In genomic region chr2:64582774-64583340, GRCh38 we compare ENCODE assay signal across 13 cellular contexts. TPM values are rescaled to one million over a fixed set of nuclear protein-coding genes. Genes with fewer than 3 reads are reported as not detected.
A peak's percentile ranks its signal among the peaks of the same experiment; 100 is the strongest.
DNase-seq lines count a peak whose midpoint lies in the region; ATAC-seq and TF ChIP-seq lines count a peak whose summit lies in the region.
"Had no signal": no experiment of that assay in that cellular context is flagged by ENCODE, and none has a peak within 500 bp of the region (broad histone marks: within the 10 kb centered on the region; RNA-seq: fewer than 3 reads in every experiment).

No MANE protein-coding gene starts in this region.

- H3K4me3 ChIP-seq in right lobe of liver: no peak overlapping the region
- no peak overlapping the region for H3K4me3 ChIP-seq in CD8-positive, alpha-beta memory T cell (ENCODE audit: low read length)
- H3K4me3 ChIP-seq: smooth muscle cell had no signal

- H3K4me3 Mint-ChIP-seq in stimulated activated naive CD8-positive, alpha-beta T cell treated with anti-CD3 and anti-CD28 coated beads, Interleukin-15, Interleukin-2, amounts not matched to agents 100 ng/mL and 50 ng/mL, for 24 hours: no peak overlapping the region
- H3K4me3 Mint-ChIP-seq in stimulated activated naive CD8-positive, alpha-beta T cell treated with anti-CD3 and anti-CD28 coated beads, Interleukin-15, amount 100 ng/mL, for 72 hours: no peak overlapping the region
- no peak overlapping the region for H3K4me3 Mint-ChIP-seq in CD8-positive, alpha-beta memory T cell
- H3K4me3 Mint-ChIP-seq: activated CD8-positive, alpha-beta T cell treated with anti-CD3 and anti-CD28 coated beads, Interleukin-2, amount 10 ng/mL, durations not matched to agents 7 days and 5 days had no signal

- DNase-seq in stimulated activated naive CD8-positive, alpha-beta T cell treated with anti-CD3 and anti-CD28 coated beads, Interleukin-15, amount 100 ng/mL, for 72 hours: no peak
- no peak for DNase-seq in right lobe of liver
- no peak for DNase-seq in NCI-H82 (lab: John Stamatoyannopoulos, UW)
- no peak for DNase-seq in T-helper 9 cell
- no peak for DNase-seq in CD8-positive, alpha-beta memory T cell
- DNase-seq: activated CD8-positive, alpha-beta T cell treated with anti-CD3 and anti-CD28 coated beads, Interleukin-2, amount 10 ng/mL, durations not matched to agents 7 days and 5 days; amniotic stem cell; NCI-H1694; SHP77 treated with DMSO at 0.1 percent for 48 hours had no signal

- CTCF ChIA-PET in CD8-positive, alpha-beta memory T cell (lab: Charles Lee): interaction anchor here (0.8 to 1.5 kb wide), 4 partner anchors 24 to 290 kb away, joined by 3 read pairs; no protein-coding TSS in a partner anchor

- H3K9me3 ChIP-seq in right lobe of liver: no peaks in the 10 kb centered on the region
- H3K9me3 ChIP-seq in CD8-positive, alpha-beta memory T cell (ENCODE audit: low read length): no peaks in the 10 kb centered on the region

- TF ChIP-seq POLR2A in right lobe of liver (IDR thresholded peaks at IDR 0.05): no peak

- intact Hi-C loops in right lobe of liver (cut with DNase I): no loop called here

- peaks cover 0 to 9% (median 2%) of the 10 kb centered on the region in 4 donors for H3K36me3 ChIP-seq in right lobe of liver
- H3K36me3 ChIP-seq in CD8-positive, alpha-beta memory T cell (ENCODE audit: insufficient read depth, low read length): peaks cover 19% of the 10 kb centered on the region

- H3K4me1 ChIP-seq in right lobe of liver: peaks cover 0 to 16% (median 7%) of the 10 kb centered on the region in 4 donors
- H3K4me1 ChIP-seq in CD8-positive, alpha-beta memory T cell (ENCODE audit: insufficient read depth, low read length): no peaks in the 10 kb centered on the region

- no peak overlapping the region for H3K27ac ChIP-seq in right lobe of liver
- H3K27ac ChIP-seq in CD8-positive, alpha-beta memory T cell (ENCODE audit: low read depth, low read length): no peak overlapping the region

- peaks cover 36% of the 10 kb centered on the region for H3K36me3 Mint-ChIP-seq in stimulated activated naive CD8-positive, alpha-beta T cell treated with anti-CD3 and anti-CD28 coated beads, Interleukin-15, Interleukin-2, amounts not matched to agents 100 ng/mL and 50 ng/mL, for 24 hours (ENCODE audit: low read depth)
- H3K36me3 Mint-ChIP-seq in CD8-positive, alpha-beta memory T cell: peaks cover 0 to 59% (median 10%) of the 10 kb centered on the region in 3 donors

- no peaks in the 10 kb centered on the region for H3K9me3 Mint-ChIP-seq in stimulated activated naive CD8-positive, alpha-beta T cell treated with anti-CD3 and anti-CD28 coated beads, Interleukin-15, Interleukin-2, amounts not matched to agents 100 ng/mL and 50 ng/mL, for 24 hours
- no peaks in the 10 kb centered on the region for H3K9me3 Mint-ChIP-seq in stimulated activated naive CD8-positive, alpha-beta T cell treated with anti-CD3 and anti-CD28 coated beads, Interleukin-15, amount 100 ng/mL, for 72 hours
- no peaks in the 10 kb centered on the region for H3K9me3 Mint-ChIP-seq in CD8-positive, alpha-beta memory T cell

- no peak for TF ChIP-seq CTCF in right lobe of liver (IDR thresholded peaks at IDR 0.05)

- POLR2A ChIA-PET in CD8-positive, alpha-beta memory T cell (lab: Charles Lee): no interaction called here

- 79% methylated on average over 5 of the region's 5 CpGs for WGBS in right lobe of liver (ENCODE audit: insufficient coverage, low coverage, low lambda C conversion rate, missing lambda C conversion rate)

- H3K27ac Mint-ChIP-seq in stimulated activated naive CD8-positive, alpha-beta T cell treated with anti-CD3 and anti-CD28 coated beads, Interleukin-15, Interleukin-2, amounts not matched to agents 100 ng/mL and 50 ng/mL, for 24 hours: peak overlapping the region; percentile 49
- no peak overlapping the region for H3K27ac Mint-ChIP-seq in stimulated activated naive CD8-positive, alpha-beta T cell treated with anti-CD3 and anti-CD28 coated beads, Interleukin-15, amount 100 ng/mL, for 72 hours
- H3K27ac Mint-ChIP-seq in CD8-positive, alpha-beta memory T cell: peak overlapping the region in 2 of 8 donors; percentile 8 to 58
- H3K27ac Mint-ChIP-seq: activated CD8-positive, alpha-beta T cell treated with anti-CD3 and anti-CD28 coated beads, Interleukin-2, amount 10 ng/mL, durations not matched to agents 7 days and 5 days had no signal

- H3K4me1 Mint-ChIP-seq in stimulated activated naive CD8-positive, alpha-beta T cell treated with anti-CD3 and anti-CD28 coated beads, Interleukin-15, Interleukin-2, amounts not matched to agents 100 ng/mL and 50 ng/mL, for 24 hours (ENCODE audit: low read depth): peaks cover 7% of the 10 kb centered on the region
- H3K4me1 Mint-ChIP-seq in stimulated activated naive CD8-positive, alpha-beta T cell treated with anti-CD3 and anti-CD28 coated beads, Interleukin-15, amount 100 ng/mL, for 72 hours: peaks cover 7% of the 10 kb centered on the region
- H3K4me1 Mint-ChIP-seq in CD8-positive, alpha-beta memory T cell: peaks cover 0 to 4% (median 2%) of the 10 kb centered on the region in 3 donors

- no peaks in the 10 kb centered on the region for H3K27me3 Mint-ChIP-seq in stimulated activated naive CD8-positive, alpha-beta T cell treated with anti-CD3 and anti-CD28 coated beads, Interleukin-15, Interleukin-2, amounts not matched to agents 100 ng/mL and 50 ng/mL, for 24 hours
- no peaks in the 10 kb centered on the region for H3K27me3 Mint-ChIP-seq in stimulated activated naive CD8-positive, alpha-beta T cell treated with anti-CD3 and anti-CD28 coated beads, Interleukin-15, amount 100 ng/mL, for 72 hours
- H3K27me3 Mint-ChIP-seq in CD8-positive, alpha-beta memory T cell: no peaks in the 10 kb centered on the region

- H3K27me3 ChIP-seq in right lobe of liver: no peaks in the 10 kb centered on the region
- no peaks in the 10 kb centered on the region for H3K27me3 ChIP-seq in CD8-positive, alpha-beta memory T cell (ENCODE audit: insufficient read depth, low read length, poor library complexity, severe bottlenecking)

- no peak for ATAC-seq in stimulated activated naive CD8-positive, alpha-beta T cell treated with anti-CD3 and anti-CD28 coated beads, Interleukin-15, amount 100 ng/mL, for 72 hours
- ATAC-seq in HG02610 (IDR thresholded peaks at IDR 0.05; ENCODE audit: unreplicated experiment) (peak; percentile 86), HG03432 (IDR thresholded peaks at IDR 0.05; ENCODE audit: unreplicated experiment) (peak; percentile 92), right lobe of liver (no peak)
- ATAC-seq: activated CD8-positive, alpha-beta T cell treated with anti-CD3 and anti-CD28 coated beads, Interleukin-2, amount 10 ng/mL, durations not matched to agents 7 days and 5 days had no signal

RNA-seq across cellular contexts. Expression of gene AFTPH, which starts 58.7 kb away (rescaled TPM):
- total RNA-seq in right lobe of liver: 10 to 100 TPM; 14.9 to 24.4 (median 19.8) TPM
- total RNA-seq in CD8-positive, alpha-beta memory T cell: 10 to 100 TPM; 41.4 to 44.2 TPM
- 28.4 TPM for polyA plus RNA-seq in CD8-positive, alpha-beta memory T cell

Comparison
In these comparisons a context has a peak if more than half of its experiments do, and no peak if none do; other contexts are left out.
1. ATAC-seq: peak in HG02610 (single experiment) and HG03432 (single experiment); none in stimulated activated naive CD8-positive, alpha-beta T cell treated with anti-CD3 and anti-CD28 coated beads, Interleukin-15, amount 100 ng/mL, for 72 hours (single experiment) and right lobe of liver (0 of 4).